ENCODE assay signal across 8 cellular contexts in the genomic region with DNA sequence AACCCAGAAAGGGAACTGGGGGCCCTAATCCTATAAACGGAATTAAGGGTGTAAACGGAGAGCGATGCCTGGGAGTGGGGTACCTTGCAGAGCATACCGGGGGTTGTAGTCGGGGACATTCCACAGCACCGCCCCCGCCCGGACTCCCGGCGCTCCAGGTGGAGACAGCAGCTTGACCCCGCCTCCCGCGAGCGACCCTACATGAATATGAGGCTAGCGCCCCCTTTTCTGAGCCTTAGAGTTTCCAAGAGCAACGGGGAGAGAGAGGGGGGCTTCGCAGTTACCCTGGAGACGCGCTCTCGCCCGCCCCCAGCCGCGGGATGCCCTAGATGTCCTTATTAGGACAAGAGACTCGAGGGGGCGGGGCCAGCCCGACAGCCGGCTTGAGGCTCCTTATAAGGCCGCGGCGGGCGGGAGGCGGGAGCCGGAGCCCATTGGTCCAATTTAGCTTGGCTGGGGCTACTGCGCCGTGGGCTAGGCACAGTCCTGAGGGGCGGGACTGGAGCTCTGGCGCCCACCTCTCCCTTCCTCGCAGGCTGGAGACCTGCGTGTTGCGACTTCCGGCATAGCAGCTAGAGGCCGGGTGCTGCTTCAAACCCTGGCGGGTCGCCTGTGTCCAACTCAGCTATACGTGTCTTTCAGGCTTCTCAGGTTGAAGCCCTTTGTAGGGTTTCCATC. TPM values are rescaled to one million over a fixed set of nuclear protein-coding genes. Genes with fewer than 3 reads are reported as not detected.
DNase-seq lines count a peak whose midpoint lies in the region; ATAC-seq and TF ChIP-seq lines count a peak whose summit lies in the region.

No MANE protein-coding gene starts in this region.

- no peak for TF ChIP-seq RAD21 in Ishikawa (IDR thresholded peaks at IDR 0.05; ENCODE audit: low read depth)

- TF ChIP-seq EP300 in Ishikawa (IDR thresholded peaks at IDR 0.05; ENCODE audit: borderline replicate concordance), result peak; percentile 68

- ATAC-seq in GM21619 (IDR thresholded peaks at IDR 0.05; ENCODE audit: unreplicated experiment), result peak; percentile 49

- peak overlapping the region; percentile 98 for H3K4me3 ChIP-seq in epithelial cell of proximal tubule (ENCODE audit: low read depth, low read length)

- peak; percentile 8 for TF ChIP-seq CTCF in epithelial cell of proximal tubule (conservative IDR thresholded peaks at IDR 0.05; ENCODE audit: low read depth, low read length)

- peak; percentile 98 for DNase-seq in DMS153 (lab: John Stamatoyannopoulos, UW)
- DNase-seq in OCI-M2 (lab: John Stamatoyannopoulos, UW; ENCODE audit: unreplicated experiment), result peak; percentile 89
- peak; percentile 95 for DNase-seq in activated T-cell treated with anti-CD3 and anti-CD28 coated beads, Interleukin-2, amount 50 U/mL, for 1 hour
- peak; percentile 59 for DNase-seq in epithelial cell of proximal tubule (ENCODE audit: low read depth)
- peak; percentile 99 for DNase-seq in mucosa of gallbladder (ENCODE audit: low spot score)
- DNase-seq in stimulated activated CD8-positive, alpha-beta memory T cell treated with anti-CD3 and anti-CD28 coated beads, Interleukin-4, amount 100 ng/mL, for 24 hours (ENCODE audit: low read depth), result peak; percentile 97

TF ChIP-seq in Ishikawa, 13 proteins besides CTCF, POLR2A, EP300 and RAD21:
- TF ChIP-seq FOXM1 (IDR thresholded peaks at IDR 0.05; ENCODE audit: borderline replicate concordance, low read depth) (no peak), ZBTB7A (IDR thresholded peaks at IDR 0.05; ENCODE audit: low read depth) (0 out of 2 replicates have a peak, but pooled peaks have one; percentile 77), TAF1 (IDR thresholded peaks at IDR 0.05; ENCODE audit: low read depth) (peak; percentile 62), EGR1 (IDR thresholded peaks at IDR 0.05) (peak; percentile 78), NFIC (IDR thresholded peaks at IDR 0.05) (no peak), TEAD4 (IDR thresholded peaks at IDR 0.05) (0 out of 2 replicates have a peak, but pooled peaks have one; percentile 38)
TF ChIP-seq in Ishikawa: peak in this region for 4.

RNA-seq across cellular contexts. Expression of a gene that starts 1.0 kb away (rescaled TPM):
- 57.2 and 71.8 TPM in 2 replicates for total RNA-seq in epithelial cell of proximal tubule
- 63.1 TPM for total RNA-seq in mucosa of gallbladder

RNA-seq across cellular contexts. Expression of a gene that starts 1.3 kb away (rescaled TPM):
- total RNA-seq in epithelial cell of proximal tubule (2,195 and 2,365 TPM in 2 replicates), mucosa of gallbladder (692 TPM)

RNA-seq across cellular contexts. Expression of a gene that starts 13.3 kb away (rescaled TPM):
- total RNA-seq in epithelial cell of proximal tubule (45.1 and 94.7 TPM in 2 replicates), mucosa of gallbladder (86.5 TPM)

RNA-seq across cellular contexts. Expression of a gene that starts 20.4 kb away (rescaled TPM):
- total RNA-seq in epithelial cell of proximal tubule (0.51 and 1.2 TPM in 2 replicates), mucosa of gallbladder (2.7 TPM)

RNA-seq across cellular contexts. Expression of a gene that starts 25.5 kb away (rescaled TPM):
- total RNA-seq in epithelial cell of proximal tubule (2.1 TPM in 1 of 2 replicates, not detected in the other), mucosa of gallbladder (1.4 TPM)

Comparison
In these comparisons a context has a peak if more than half of its experiments do, and no peak if none do; other contexts are left out.
1. Peak in every context shown above with its lines: DNase-seq, ATAC-seq and H3K4me3 ChIP-seq.